2 cellular contexts compared by ENCODE assay signal in the genomic region with DNA sequence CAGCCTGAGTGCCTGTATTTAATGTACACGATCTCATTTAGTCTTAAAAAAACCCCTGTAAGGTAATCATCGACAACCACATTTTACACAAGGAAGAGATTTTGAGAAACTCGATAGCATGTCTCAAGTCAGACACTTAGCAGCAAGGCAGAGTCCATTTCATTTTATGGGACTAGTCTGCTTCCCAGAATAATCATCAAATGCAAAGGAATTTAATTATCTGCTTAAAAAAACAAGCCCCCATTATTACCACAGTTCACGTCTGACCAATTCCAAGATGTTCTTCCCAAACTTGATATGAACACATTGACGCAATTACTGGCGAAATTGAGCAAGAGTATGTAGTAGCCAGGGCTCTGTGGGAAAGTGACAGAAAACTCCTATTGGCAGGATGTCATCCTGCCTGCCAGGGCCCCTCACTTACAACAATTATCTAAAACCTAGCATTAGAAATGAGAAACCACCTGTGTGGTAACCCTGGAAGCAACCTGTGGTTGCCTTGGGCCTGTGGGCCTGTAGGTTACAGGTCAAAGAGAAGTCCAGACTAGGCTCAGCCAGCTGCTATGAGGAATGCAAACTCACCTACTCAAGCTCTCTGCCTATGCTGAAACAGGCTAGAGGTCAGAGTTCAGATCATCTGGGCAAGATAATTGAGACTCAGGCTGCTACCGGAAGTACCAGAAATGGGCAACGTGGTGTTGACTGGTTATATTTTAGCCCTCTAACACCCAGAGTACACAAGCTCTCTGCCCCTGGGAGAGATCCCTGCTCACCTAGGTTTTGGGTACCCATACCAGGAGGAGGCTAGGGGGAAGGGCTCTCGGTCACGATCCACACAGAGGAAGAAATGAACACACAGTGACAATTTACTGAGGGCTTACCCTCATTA.
TF ChIP-seq lines count a peak whose summit lies in the region.

No MANE protein-coding gene starts in this region.

TF ChIP-seq in GM23338, 12 proteins besides CTCF, POLR2A, EP300 and RAD21 (continued from another document and continues in another):
- TF ChIP-seq NANOG (IDR thresholded peaks at IDR 0.05; ENCODE audit: borderline replicate concordance) (no peak), EZH2 (IDR thresholded peaks at IDR 0.05; ENCODE audit: low read depth, unreplicated experiment) (no peak), ZNF462 (CRISPR knock-in tag; IDR thresholded peaks at IDR 0.05) (no peak), ETS1 (IDR thresholded peaks at IDR 0.05) (no peak), EZH2phosphoT487 (IDR thresholded peaks at IDR 0.05; ENCODE audit: unreplicated experiment) (no peak)
- TF ChIP-seq, protein P1, sequence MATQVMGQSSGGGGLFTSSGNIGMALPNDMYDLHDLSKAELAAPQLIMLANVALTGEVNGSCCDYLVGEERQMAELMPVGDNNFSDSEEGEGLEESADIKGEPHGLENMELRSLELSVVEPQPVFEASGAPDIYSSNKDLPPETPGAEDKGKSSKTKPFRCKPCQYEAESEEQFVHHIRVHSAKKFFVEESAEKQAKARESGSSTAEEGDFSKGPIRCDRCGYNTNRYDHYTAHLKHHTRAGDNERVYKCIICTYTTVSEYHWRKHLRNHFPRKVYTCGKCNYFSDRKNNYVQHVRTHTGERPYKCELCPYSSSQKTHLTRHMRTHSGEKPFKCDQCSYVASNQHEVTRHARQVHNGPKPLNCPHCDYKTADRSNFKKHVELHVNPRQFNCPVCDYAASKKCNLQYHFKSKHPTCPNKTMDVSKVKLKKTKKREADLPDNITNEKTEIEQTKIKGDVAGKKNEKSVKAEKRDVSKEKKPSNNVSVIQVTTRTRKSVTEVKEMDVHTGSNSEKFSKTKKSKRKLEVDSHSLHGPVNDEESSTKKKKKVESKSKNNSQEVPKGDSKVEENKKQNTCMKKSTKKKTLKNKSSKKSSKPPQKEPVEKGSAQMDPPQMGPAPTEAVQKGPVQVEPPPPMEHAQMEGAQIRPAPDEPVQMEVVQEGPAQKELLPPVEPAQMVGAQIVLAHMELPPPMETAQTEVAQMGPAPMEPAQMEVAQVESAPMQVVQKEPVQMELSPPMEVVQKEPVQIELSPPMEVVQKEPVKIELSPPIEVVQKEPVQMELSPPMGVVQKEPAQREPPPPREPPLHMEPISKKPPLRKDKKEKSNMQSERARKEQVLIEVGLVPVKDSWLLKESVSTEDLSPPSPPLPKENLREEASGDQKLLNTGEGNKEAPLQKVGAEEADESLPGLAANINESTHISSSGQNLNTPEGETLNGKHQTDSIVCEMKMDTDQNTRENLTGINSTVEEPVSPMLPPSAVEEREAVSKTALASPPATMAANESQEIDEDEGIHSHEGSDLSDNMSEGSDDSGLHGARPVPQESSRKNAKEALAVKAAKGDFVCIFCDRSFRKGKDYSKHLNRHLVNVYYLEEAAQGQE (IDR thresholded peaks at IDR 0.05; ENCODE audit: unreplicated experiment) = no peak

TF ChIP-seq in GM12878, 131 proteins besides CTCF, POLR2A, EP300 and RAD21 (continued from another document and continues in another):
- TF ChIP-seq PAX5 (IDR thresholded peaks at IDR 0.05; ENCODE audit: borderline replicate concordance, low read depth, low read length) (no peak), SREBF2 (IDR thresholded peaks at IDR 0.05; ENCODE audit: low read length) (no peak), ZNF384 (IDR thresholded peaks at IDR 0.05; ENCODE audit: borderline replicate concordance, low read depth, low read length) (no peak), POLR2AphosphoS2 (IDR thresholded peaks at IDR 0.05; ENCODE audit: low read depth, low read length) (no peak), CHD4 (IDR thresholded peaks at IDR 0.05) (no peak), ETV6 (conservative IDR thresholded peaks at IDR 0.05 in 1 of 2, IDR thresholded peaks at IDR 0.05 in 1 of 2; ENCODE audit: borderline replicate concordance in 1 of 2, low read depth in 1 of 2) (0 out of 4 replicates have a peak, but pooled peaks of 1 of the 2 experiments have one; percentile 21), TCF12 (IDR thresholded peaks at IDR 0.05; ENCODE audit: low read depth, low read length) (no peak), USF2 (IDR thresholded peaks at IDR 0.05; ENCODE audit: borderline replicate concordance, low read depth, low read length) (no peak), PAX8 (IDR thresholded peaks at IDR 0.05) (no peak), CREM (IDR thresholded peaks at IDR 0.05; ENCODE audit: low read depth) (0 out of 2 replicates have a peak, but pooled peaks have one; percentile 16), LARP7 (IDR thresholded peaks at IDR 0.05) (no peak), SREBF1 (IDR thresholded peaks at IDR 0.05; ENCODE audit: low read length) (no peak), SIX5 (IDR thresholded peaks at IDR 0.05; ENCODE audit: low read depth, low read length, severe bottlenecking) (no peak), IKZF1 (conservative IDR thresholded peaks at IDR 0.05) (no peak), YY1 (IDR thresholded peaks at IDR 0.05; ENCODE audit: low read depth, low read length) (no peak), ZBED1 (IDR thresholded peaks at IDR 0.05; ENCODE audit: borderline replicate concordance) (peak; percentile 50; the same call in 1 of the 2 replicates), JUNB (IDR thresholded peaks at IDR 0.05) (no peak), RBBP5 (conservative IDR thresholded peaks at IDR 0.05) (no peak), HDGF (IDR thresholded peaks at IDR 0.05) (no peak), RCOR1 (conservative IDR thresholded peaks at IDR 0.05; ENCODE audit: low read depth, low read length) (no peak), ZSCAN29 (IDR thresholded peaks at IDR 0.05) (no peak), ZBTB33 (IDR thresholded peaks at IDR 0.05) (peak; percentile 95), GABPA (IDR thresholded peaks at IDR 0.05; ENCODE audit: low read depth) (no peak), SPI1 (IDR thresholded peaks at IDR 0.05; ENCODE audit: borderline replicate concordance, insufficient read depth, low read depth, low read length) (no peak), JUND (IDR thresholded peaks at IDR 0.05; ENCODE audit: low read depth, low read length) (no peak), BHLHE40 (IDR thresholded peaks at IDR 0.05; ENCODE audit: borderline replicate concordance in 1 of 2, low read depth in 2 of 2, low read length in 1 of 2) (0 out of 4 replicates have a peak, but pooled peaks of 1 of the 2 experiments have one; percentile 20), KDM1A (IDR thresholded peaks at IDR 0.05; ENCODE audit: borderline replicate concordance) (no peak), SIN3A (IDR thresholded peaks at IDR 0.05; ENCODE audit: low read depth, low read length) (no peak; the same call in 1 of the 2 replicates)
- TF ChIP-seq, protein P2, sequence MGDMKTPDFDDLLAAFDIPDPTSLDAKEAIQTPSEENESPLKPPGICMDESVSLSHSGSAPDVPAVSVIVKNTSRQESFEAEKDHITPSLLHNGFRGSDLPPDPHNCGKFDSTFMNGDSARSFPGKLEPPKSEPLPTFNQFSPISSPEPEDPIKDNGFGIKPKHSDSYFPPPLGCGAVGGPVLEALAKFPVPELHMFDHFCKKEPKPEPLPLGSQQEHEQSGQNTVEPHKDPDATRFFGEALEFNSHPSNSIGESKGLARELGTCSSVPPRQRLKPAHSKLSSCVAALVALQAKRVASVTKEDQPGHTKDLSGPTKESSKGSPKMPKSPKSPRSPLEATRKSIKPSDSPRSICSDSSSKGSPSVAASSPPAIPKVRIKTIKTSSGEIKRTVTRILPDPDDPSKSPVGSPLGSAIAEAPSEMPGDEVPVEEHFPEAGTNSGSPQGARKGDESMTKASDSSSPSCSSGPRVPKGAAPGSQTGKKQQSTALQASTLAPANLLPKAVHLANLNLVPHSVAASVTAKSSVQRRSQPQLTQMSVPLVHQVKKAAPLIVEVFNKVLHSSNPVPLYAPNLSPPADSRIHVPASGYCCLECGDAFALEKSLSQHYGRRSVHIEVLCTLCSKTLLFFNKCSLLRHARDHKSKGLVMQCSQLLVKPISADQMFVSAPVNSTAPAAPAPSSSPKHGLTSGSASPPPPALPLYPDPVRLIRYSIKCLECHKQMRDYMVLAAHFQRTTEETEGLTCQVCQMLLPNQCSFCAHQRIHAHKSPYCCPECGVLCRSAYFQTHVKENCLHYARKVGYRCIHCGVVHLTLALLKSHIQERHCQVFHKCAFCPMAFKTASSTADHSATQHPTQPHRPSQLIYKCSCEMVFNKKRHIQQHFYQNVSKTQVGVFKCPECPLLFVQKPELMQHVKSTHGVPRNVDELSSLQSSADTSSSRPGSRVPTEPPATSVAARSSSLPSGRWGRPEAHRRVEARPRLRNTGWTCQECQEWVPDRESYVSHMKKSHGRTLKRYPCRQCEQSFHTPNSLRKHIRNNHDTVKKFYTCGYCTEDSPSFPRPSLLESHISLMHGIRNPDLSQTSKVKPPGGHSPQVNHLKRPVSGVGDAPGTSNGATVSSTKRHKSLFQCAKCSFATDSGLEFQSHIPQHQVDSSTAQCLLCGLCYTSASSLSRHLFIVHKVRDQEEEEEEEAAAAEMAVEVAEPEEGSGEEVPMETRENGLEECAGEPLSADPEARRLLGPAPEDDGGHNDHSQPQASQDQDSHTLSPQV (IDR thresholded peaks at IDR 0.05) = no peak
- TF ChIP-seq, protein P3, sequence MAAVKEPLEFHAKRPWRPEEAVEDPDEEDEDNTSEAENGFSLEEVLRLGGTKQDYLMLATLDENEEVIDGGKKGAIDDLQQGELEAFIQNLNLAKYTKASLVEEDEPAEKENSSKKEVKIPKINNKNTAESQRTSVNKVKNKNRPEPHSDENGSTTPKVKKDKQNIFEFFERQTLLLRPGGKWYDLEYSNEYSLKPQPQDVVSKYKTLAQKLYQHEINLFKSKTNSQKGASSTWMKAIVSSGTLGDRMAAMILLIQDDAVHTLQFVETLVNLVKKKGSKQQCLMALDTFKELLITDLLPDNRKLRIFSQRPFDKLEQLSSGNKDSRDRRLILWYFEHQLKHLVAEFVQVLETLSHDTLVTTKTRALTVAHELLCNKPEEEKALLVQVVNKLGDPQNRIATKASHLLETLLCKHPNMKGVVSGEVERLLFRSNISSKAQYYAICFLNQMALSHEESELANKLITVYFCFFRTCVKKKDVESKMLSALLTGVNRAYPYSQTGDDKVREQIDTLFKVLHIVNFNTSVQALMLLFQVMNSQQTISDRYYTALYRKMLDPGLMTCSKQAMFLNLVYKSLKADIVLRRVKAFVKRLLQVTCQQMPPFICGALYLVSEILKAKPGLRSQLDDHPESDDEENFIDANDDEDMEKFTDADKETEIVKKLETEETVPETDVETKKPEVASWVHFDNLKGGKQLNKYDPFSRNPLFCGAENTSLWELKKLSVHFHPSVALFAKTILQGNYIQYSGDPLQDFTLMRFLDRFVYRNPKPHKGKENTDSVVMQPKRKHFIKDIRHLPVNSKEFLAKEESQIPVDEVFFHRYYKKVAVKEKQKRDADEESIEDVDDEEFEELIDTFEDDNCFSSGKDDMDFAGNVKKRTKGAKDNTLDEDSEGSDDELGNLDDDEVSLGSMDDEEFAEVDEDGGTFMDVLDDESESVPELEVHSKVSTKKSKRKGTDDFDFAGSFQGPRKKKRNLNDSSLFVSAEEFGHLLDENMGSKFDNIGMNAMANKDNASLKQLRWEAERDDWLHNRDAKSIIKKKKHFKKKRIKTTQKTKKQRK (IDR thresholded peaks at IDR 0.05; ENCODE audit: low read depth, low read length) = no peak
- TF ChIP-seq, protein P4, sequence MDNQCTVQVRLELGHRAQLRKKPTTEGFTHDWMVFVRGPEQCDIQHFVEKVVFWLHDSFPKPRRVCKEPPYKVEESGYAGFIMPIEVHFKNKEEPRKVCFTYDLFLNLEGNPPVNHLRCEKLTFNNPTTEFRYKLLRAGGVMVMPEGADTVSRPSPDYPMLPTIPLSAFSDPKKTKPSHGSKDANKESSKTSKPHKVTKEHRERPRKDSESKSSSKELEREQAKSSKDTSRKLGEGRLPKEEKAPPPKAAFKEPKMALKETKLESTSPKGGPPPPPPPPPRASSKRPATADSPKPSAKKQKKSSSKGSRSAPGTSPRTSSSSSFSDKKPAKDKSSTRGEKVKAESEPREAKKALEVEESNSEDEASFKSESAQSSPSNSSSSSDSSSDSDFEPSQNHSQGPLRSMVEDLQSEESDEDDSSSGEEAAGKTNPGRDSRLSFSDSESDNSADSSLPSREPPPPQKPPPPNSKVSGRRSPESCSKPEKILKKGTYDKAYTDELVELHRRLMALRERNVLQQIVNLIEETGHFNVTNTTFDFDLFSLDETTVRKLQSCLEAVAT (IDR thresholded peaks at IDR 0.05) = no peak
- TF ChIP-seq, protein P5, sequence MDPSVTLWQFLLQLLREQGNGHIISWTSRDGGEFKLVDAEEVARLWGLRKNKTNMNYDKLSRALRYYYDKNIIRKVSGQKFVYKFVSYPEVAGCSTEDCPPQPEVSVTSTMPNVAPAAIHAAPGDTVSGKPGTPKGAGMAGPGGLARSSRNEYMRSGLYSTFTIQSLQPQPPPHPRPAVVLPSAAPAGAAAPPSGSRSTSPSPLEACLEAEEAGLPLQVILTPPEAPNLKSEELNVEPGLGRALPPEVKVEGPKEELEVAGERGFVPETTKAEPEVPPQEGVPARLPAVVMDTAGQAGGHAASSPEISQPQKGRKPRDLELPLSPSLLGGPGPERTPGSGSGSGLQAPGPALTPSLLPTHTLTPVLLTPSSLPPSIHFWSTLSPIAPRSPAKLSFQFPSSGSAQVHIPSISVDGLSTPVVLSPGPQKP (IDR thresholded peaks at IDR 0.05; ENCODE audit: low read depth, low read length) = peak; percentile 100
- TF ChIP-seq, protein P6, sequence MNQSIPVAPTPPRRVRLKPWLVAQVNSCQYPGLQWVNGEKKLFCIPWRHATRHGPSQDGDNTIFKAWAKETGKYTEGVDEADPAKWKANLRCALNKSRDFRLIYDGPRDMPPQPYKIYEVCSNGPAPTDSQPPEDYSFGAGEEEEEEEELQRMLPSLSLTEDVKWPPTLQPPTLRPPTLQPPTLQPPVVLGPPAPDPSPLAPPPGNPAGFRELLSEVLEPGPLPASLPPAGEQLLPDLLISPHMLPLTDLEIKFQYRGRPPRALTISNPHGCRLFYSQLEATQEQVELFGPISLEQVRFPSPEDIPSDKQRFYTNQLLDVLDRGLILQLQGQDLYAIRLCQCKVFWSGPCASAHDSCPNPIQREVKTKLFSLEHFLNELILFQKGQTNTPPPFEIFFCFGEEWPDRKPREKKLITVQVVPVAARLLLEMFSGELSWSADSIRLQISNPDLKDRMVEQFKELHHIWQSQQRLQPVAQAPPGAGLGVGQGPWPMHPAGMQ (IDR thresholded peaks at IDR 0.05; ENCODE audit: borderline replicate concordance) = no peak
